23 cellular contexts compared by ENCODE assay signal in the genomic region with DNA sequence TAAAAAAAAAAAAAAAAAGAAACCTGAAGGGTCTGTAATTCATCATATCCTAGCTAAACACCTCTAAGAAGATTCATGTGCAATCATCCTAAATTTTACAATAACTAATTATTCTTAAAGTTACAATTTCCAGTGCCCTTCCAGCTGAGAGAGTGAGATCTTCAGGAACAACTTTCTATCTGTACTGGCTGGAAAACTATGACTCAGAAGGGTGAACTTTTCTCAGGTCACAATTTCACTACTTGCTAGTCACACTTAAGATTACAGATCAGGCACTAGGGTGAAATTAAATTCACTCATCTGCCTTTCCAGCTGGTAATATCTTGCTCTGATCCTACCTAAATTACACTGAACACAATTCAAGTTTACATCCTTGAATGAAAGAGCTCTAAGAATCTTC.
DNase-seq lines count a peak whose midpoint lies in the region; ATAC-seq, FAIRE-seq and TF ChIP-seq lines count a peak whose summit lies in the region.
"Had no signal": no experiment of that assay in that cellular context is flagged by ENCODE, and none has a peak within 500 bp of the region (broad histone marks: within the 10 kb centered on the region; RNA-seq: fewer than 3 reads in every experiment).

No MANE protein-coding gene starts in this region.

- FAIRE-seq in HTR-8/SVneo (lab: Jason Lieb, UNC) = no peak
- FAIRE-seq: HepG2 had no signal

- no peak overlapping the region for H3K4me3 Mint-ChIP-seq in osteocyte (ENCODE audit: unreplicated experiment)
- H3K4me3 Mint-ChIP-seq: activated naive CD4-positive, alpha-beta T cell treated with anti-CD3 and anti-CD28 coated beads for 36 hours; neural crest cell had no signal

- POLR2A ChIA-PET in SK-N-SH (lab: Yijun Ruan, JAX) = no interaction called here

- no peaks in the 10 kb centered on the region for H3K27me3 Mint-ChIP-seq in osteocyte (ENCODE audit: unreplicated experiment)

- H3K27ac ChIP-seq in SK-N-SH (ENCODE audit: low read depth in 2 of 2, low read length in 1 of 2) (peak overlapping the region in 1 of 2 experiments; percentile 50; a peak in 1 of 4 replicates), fibroblast of lung (ENCODE audit: insufficient read depth, low read length) (no peak overlapping the region)
- H3K27ac ChIP-seq: body of pancreas, PC-9, SK-N-MC, uterus had no signal

- H3K9me2 ChIP-seq in SK-N-SH = no peaks in the 10 kb centered on the region

- H4K20me1 ChIP-seq in SK-N-SH (ENCODE audit: insufficient read depth) = no peaks in the 10 kb centered on the region
- H4K20me1 ChIP-seq in fibroblast of lung (ENCODE audit: control insufficient read depth, extremely low read depth, insufficient read depth, low read length) = no peaks in the 10 kb centered on the region

- H3K36me3 ChIP-seq in SK-N-SH (replicated peaks in 1 of 2; ENCODE audit: control insufficient read depth in 1 of 2, insufficient read depth in 2 of 2, low read length in 1 of 2) = no peaks in the 10 kb centered on the region
- no peaks in the 10 kb centered on the region for H3K36me3 ChIP-seq in fibroblast of lung (ENCODE audit: control insufficient read depth, insufficient read depth, low read length)
- H3K36me3 ChIP-seq: right atrium auricular region, uterus had no signal

- H3K4me1 ChIP-seq in SK-N-SH (ENCODE audit: control insufficient read depth in 1 of 2, insufficient read depth in 2 of 2, low read depth in 1 of 2, low read length in 1 of 2) (peaks cover 0 to 15% of the 10 kb centered on the region in 2 experiments; a peak in 3 of 4 replicates), fibroblast of lung (ENCODE audit: control insufficient read depth, extremely low read depth, insufficient read depth, low read length) (no peaks in the 10 kb centered on the region)
- H3K4me1 ChIP-seq: body of pancreas, uterus had no signal

- no peak overlapping the region for H3K9ac ChIP-seq in SK-N-SH
- H3K9ac ChIP-seq in fibroblast of lung (ENCODE audit: insufficient read depth, low read length) = no peak overlapping the region

- TF ChIP-seq CTCF in SK-N-SH (IDR thresholded peaks at IDR 0.05) (no peak), fibroblast of lung (conservative IDR thresholded peaks at IDR 0.05 in 1 of 2, IDR thresholded peaks at IDR 0.05 in 1 of 2; ENCODE audit: low read depth in 1 of 2, low read length in 2 of 2) (no peak), osteocyte (IDR thresholded peaks at IDR 0.05) (no peak)

- peaks cover 6% of the 10 kb centered on the region for H3F3A ChIP-seq in SK-N-SH (replicated peaks; ENCODE audit: insufficient read depth)

- no peak for TF ChIP-seq EP300 in SK-N-SH (IDR thresholded peaks at IDR 0.05; ENCODE audit: borderline replicate concordance in 1 of 2, low read depth in 1 of 2, low read length in 1 of 2)

- H3K4me3 ChIP-seq in SK-N-SH (ENCODE audit: low read depth in 2 of 2, low read length in 1 of 2) (no peak overlapping the region), fibroblast of lung (replicated peaks in 1 of 4; ENCODE audit: control extremely low read depth in 1 of 4, insufficient read depth in 1 of 4, low read depth in 3 of 4, low read length in 4 of 4) (no peak overlapping the region)
- H3K4me3 ChIP-seq: body of pancreas, dorsolateral prefrontal cortex, PC-9, right atrium auricular region, SK-N-MC, uterus had no signal

- no peak for ATAC-seq in GM19351 (IDR thresholded peaks at IDR 0.05; ENCODE audit: unreplicated experiment)
- no peak for ATAC-seq in GM19328 (IDR thresholded peaks at IDR 0.05; ENCODE audit: unreplicated experiment)
- no peak for ATAC-seq in GM21360 (IDR thresholded peaks at IDR 0.05; ENCODE audit: unreplicated experiment)
- ATAC-seq: body of pancreas, HepG2 had no signal

- CTCF ChIA-PET in SK-N-SH (lab: Yijun Ruan, JAX) = interaction anchor here (1.1 kb wide), 1 partner anchor 21 kb away, joined by 3 read pairs; no protein-coding TSS in a partner anchor

- peaks cover 7% of the 10 kb centered on the region for H3K4me1 Mint-ChIP-seq in osteocyte (ENCODE audit: unreplicated experiment)

- H3K27ac Mint-ChIP-seq in osteocyte (ENCODE audit: unreplicated experiment) = peak overlapping the region; percentile 2
- H3K27ac Mint-ChIP-seq: activated naive CD4-positive, alpha-beta T cell treated with anti-CD3 and anti-CD28 coated beads for 36 hours had no signal

- TF ChIP-seq RAD21 in SK-N-SH (IDR thresholded peaks at IDR 0.05; ENCODE audit: low read length) = no peak

- H3K27me3 ChIP-seq in SK-N-SH (ENCODE audit: insufficient read depth) (no peaks in the 10 kb centered on the region), fibroblast of lung (ENCODE audit: control insufficient read depth, insufficient read depth, low read length) (no peaks in the 10 kb centered on the region)
- H3K27me3 ChIP-seq: body of pancreas, dorsolateral prefrontal cortex, right atrium auricular region, uterus had no signal

- H3K79me2 ChIP-seq in SK-N-SH (ENCODE audit: insufficient read depth) = no peaks in the 10 kb centered on the region
- H3K79me2 ChIP-seq in fibroblast of lung (ENCODE audit: control insufficient read depth, insufficient read depth, low read length) = no peaks in the 10 kb centered on the region

- H3K4me2 ChIP-seq in SK-N-SH (peak overlapping the region; percentile 14; the same call in 1 of the 2 replicates), fibroblast of lung (ENCODE audit: extremely low read depth, insufficient read depth, low read length) (no peak overlapping the region)
- H3K4me2 ChIP-seq: PC-9 had no signal

- DNase-seq in EH (ENCODE audit: low read depth) (peak; percentile 34), SK-N-SH (no peak), fibroblast of lung (ENCODE audit: low read depth in 2 of 2) (peak; percentile 38 to 67), osteocyte (ENCODE audit: extremely low spot score, unreplicated experiment) (no peak), HTR-8/SVneo (ENCODE audit: insufficient read length, low spot score) (no peak)
- DNase-seq: activated CD4-positive, alpha-beta T cell treated with anti-CD3 and anti-CD28 coated beads, Interleukin-2, amount 50 U/mL, for 1 hour; activated naive CD4-positive, alpha-beta T cell treated with anti-CD3 and anti-CD28 coated beads for 36 hours; body of pancreas; COR-L47; dorsolateral prefrontal cortex; erythroblast; islet precursor cell; NCI-H2029 treated with DMSO at 0.1 percent for 48 hours; NCI-H510A; PC-9; uterus had no signal

- H2AFZ ChIP-seq in SK-N-SH (ENCODE audit: low read depth) = peak overlapping the region; percentile 57; the same call in 1 of the 2 replicates
- H2AFZ ChIP-seq in fibroblast of lung (ENCODE audit: low read length) = no peak overlapping the region
- H2AFZ ChIP-seq: PC-9 had no signal

- H3K9me3 ChIP-seq in SK-N-SH (no peaks in the 10 kb centered on the region), fibroblast of lung (ENCODE audit: control insufficient read depth, insufficient read depth, low read depth, low read length) (no peaks in the 10 kb centered on the region)
- H3K9me3 ChIP-seq: body of pancreas, right atrium auricular region, uterus had no signal

- no peaks in the 10 kb centered on the region for H3K9me3 Mint-ChIP-seq in osteocyte (ENCODE audit: unreplicated experiment)
- H3K9me3 Mint-ChIP-seq: activated naive CD4-positive, alpha-beta T cell treated with anti-CD3 and anti-CD28 coated beads for 36 hours; neural crest cell had no signal

- H3K36me3 Mint-ChIP-seq in osteocyte (ENCODE audit: unreplicated experiment) = no peaks in the 10 kb centered on the region

TF ChIP-seq in SK-N-SH, 30 proteins besides CTCF, POLR2A, EP300 and RAD21 (continues in another document):
- TF ChIP-seq TEAD4 (IDR thresholded peaks at IDR 0.05; ENCODE audit: borderline replicate concordance, insufficient read depth) (no peak), JUND (IDR thresholded peaks at IDR 0.05) (no peak), MEF2A (IDR thresholded peaks at IDR 0.05; ENCODE audit: borderline replicate concordance, low read depth) (no peak), RFX5 (IDR thresholded peaks at IDR 0.05; ENCODE audit: low read length) (no peak), ELF1 (IDR thresholded peaks at IDR 0.05) (no peak), FOSL2 (IDR thresholded peaks at IDR 0.05; ENCODE audit: borderline replicate concordance, low read depth) (no peak; the same call in 1 of the 2 replicates), USF1 (IDR thresholded peaks at IDR 0.05; ENCODE audit: borderline replicate concordance, low read depth) (no peak), GABPA (IDR thresholded peaks at IDR 0.05; ENCODE audit: low read depth) (no peak), TCF12 (IDR thresholded peaks at IDR 0.05) (no peak), POLR2AphosphoS5 (IDR thresholded peaks at IDR 0.05; ENCODE audit: low read depth, low read length) (no peak), USF2 (IDR thresholded peaks at IDR 0.05; ENCODE audit: borderline replicate concordance, low read depth, low read length) (no peak), FOXM1 (IDR thresholded peaks at IDR 0.05; ENCODE audit: low read depth) (no peak), NFIC (IDR thresholded peaks at IDR 0.05; ENCODE audit: borderline replicate concordance) (no peak), RXRA (IDR thresholded peaks at IDR 0.05; ENCODE audit: borderline replicate concordance, low read depth) (no peak), NRF1 (IDR thresholded peaks at IDR 0.05; ENCODE audit: low read depth, low read length) (no peak), MXI1 (IDR thresholded peaks at IDR 0.05; ENCODE audit: low read depth, low read length) (no peak), TAF1 (IDR thresholded peaks at IDR 0.05; ENCODE audit: borderline replicate concordance, low read depth, low read length) (no peak), RCOR1 (IDR thresholded peaks at IDR 0.05; ENCODE audit: low read length) (no peak)

Comparison
In these comparisons a context has a peak if more than half of its experiments do, and no peak if none do; other contexts are left out.
1. DNase-seq: peak in EH (single experiment) and fibroblast of lung (2 of 2); none in SK-N-SH (single experiment), osteocyte (single experiment) and HTR-8/SVneo (single experiment).